Comparison of ENCODE assay signal across 1 cellular context in the genomic region with DNA sequence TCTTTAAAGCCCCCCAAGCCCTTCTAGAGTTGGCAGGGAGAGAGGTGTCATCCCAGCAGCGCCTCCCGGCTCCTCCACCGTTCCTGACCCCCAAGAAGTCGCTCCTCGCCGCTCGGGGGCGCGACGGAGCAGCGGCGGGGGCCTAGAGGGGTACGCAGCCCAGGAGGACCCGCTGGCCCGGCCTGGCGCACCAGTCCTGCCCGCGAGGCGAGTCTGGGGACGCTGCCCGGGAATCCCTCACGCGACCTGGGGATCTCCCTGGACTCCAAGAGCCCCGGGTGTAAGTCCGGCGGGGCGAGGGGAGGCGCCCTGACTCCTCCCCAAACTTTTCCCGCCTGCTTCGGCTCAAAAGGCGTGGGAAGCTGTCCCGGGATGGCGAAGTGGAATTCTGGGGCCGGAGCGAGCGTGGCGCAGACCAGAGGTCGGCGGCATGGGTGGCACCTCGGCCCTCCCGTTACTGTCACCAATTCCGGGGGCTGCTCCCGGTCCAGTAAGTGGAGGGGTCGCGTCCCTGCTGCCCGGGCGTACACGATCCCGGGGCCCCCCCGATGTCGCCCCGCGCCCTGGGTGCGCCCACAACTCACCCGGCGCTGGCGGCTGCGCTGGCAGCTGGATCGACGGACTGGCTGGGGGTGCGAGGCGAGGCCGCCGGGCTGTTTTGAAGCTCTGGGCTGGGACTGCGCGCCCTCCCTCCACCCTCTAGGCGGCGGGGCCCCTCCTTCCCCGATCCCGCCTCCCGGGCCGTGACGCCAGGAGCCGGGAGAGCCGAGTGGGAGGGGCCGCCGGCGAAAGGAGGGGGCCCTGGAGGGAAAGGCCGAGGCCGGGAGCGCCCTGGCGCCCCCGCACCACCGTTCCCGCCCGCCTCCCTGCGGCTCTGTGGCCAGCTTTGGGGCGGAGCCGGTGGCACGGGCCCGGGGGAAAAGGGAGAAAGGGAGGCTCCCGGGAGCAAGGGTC.
A peak's percentile ranks its signal among the peaks of the same experiment; 100 is the strongest.
TF ChIP-seq lines count a peak whose summit lies in the region.

A gene with protein sequence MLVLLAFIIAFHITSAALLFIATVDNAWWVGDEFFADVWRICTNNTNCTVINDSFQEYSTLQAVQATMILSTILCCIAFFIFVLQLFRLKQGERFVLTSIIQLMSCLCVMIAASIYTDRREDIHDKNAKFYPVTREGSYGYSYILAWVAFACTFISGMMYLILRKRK (minus strand): TSS at position 634 of the 954 bp plus-strand sequence. CDS start 32,981 bp downstream, outside the sequence.

TF ChIP-seq in HepG2, 621 proteins besides CTCF, POLR2A, EP300 and RAD21 (continued from another document and continues in another):
- TF ChIP-seq, protein P1, sequence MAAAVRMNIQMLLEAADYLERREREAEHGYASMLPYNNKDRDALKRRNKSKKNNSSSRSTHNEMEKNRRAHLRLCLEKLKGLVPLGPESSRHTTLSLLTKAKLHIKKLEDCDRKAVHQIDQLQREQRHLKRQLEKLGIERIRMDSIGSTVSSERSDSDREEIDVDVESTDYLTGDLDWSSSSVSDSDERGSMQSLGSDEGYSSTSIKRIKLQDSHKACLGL (CRISPR knock-in tag; IDR thresholded peaks at IDR 0.05): peak; percentile 84
- TF ChIP-seq ZNF468 (CRISPR knock-in tag; IDR thresholded peaks at IDR 0.05) (peak; percentile 65; the same call in 1 of the 2 replicates), FOXJ3 (CRISPR knock-in tag; IDR thresholded peaks at IDR 0.05; ENCODE audit: borderline replicate concordance) (no peak), MYNN (CRISPR knock-in tag; IDR thresholded peaks at IDR 0.05; ENCODE audit: low read depth) (no peak; the same call in 1 of the 2 replicates), ZNF329 (CRISPR knock-in tag; IDR thresholded peaks at IDR 0.05; ENCODE audit: low read depth) (peak; percentile 81), NR2F1 (CRISPR knock-in tag; IDR thresholded peaks at IDR 0.05) (no peak; a peak in 1 of 4 replicates), HIVEP1 (CRISPR knock-in tag; IDR thresholded peaks at IDR 0.05) (peak; percentile 90), KMT2B (CRISPR knock-in tag; IDR thresholded peaks at IDR 0.05) (no peak), AKAP8 (CRISPR knock-in tag; IDR thresholded peaks at IDR 0.05) (peak; percentile 29), SALL2 (CRISPR knock-in tag; IDR thresholded peaks at IDR 0.05) (peak; percentile 97), ZNF234 (CRISPR knock-in tag; conservative IDR thresholded peaks at IDR 0.05) (no peak), JUND (CRISPR knock-in tag; IDR thresholded peaks at IDR 0.05) (no peak), ZNF335 (CRISPR knock-in tag; IDR thresholded peaks at IDR 0.05) (no peak; the same call in none of the 2 replicates), HHEX (CRISPR knock-in tag; IDR thresholded peaks at IDR 0.05) (no peak), ZNF841 (CRISPR knock-in tag; IDR thresholded peaks at IDR 0.05; ENCODE audit: borderline replicate concordance) (peak; percentile 59; the same call in 1 of the 2 replicates), ZNF260 (CRISPR knock-in tag; IDR thresholded peaks at IDR 0.05; ENCODE audit: borderline replicate concordance, low read depth) (no peak), XRCC5 (optimal IDR thresholded peaks at IDR 0.05; ENCODE audit: low read length) (peak; percentile 91), GTF2F1 (IDR thresholded peaks at IDR 0.05; ENCODE audit: low read length) (no peak), TBL1XR1 (IDR thresholded peaks at IDR 0.05; ENCODE audit: borderline replicate concordance, low read length, partially characterized antibody) (no peak), ATF7-NPFF (CRISPR knock-in tag; IDR thresholded peaks at IDR 0.05; ENCODE audit: low read depth) (peak; percentile 94), CBFB (CRISPR knock-in tag; IDR thresholded peaks at IDR 0.05) (no peak), ZNF547 (CRISPR knock-in tag; IDR thresholded peaks at IDR 0.05) (peak; percentile 93), CAMTA2 (CRISPR knock-in tag; IDR thresholded peaks at IDR 0.05; ENCODE audit: borderline replicate concordance) (0 out of 2 replicates have a peak, but pooled peaks have one; percentile 19), NCOA2 (CRISPR knock-in tag; IDR thresholded peaks at IDR 0.05) (no peak; the same call in 1 of the 2 replicates), ZNF672 (CRISPR knock-in tag; IDR thresholded peaks at IDR 0.05) (no peak; the same call in 1 of the 2 replicates)
- TF ChIP-seq, protein P2, sequence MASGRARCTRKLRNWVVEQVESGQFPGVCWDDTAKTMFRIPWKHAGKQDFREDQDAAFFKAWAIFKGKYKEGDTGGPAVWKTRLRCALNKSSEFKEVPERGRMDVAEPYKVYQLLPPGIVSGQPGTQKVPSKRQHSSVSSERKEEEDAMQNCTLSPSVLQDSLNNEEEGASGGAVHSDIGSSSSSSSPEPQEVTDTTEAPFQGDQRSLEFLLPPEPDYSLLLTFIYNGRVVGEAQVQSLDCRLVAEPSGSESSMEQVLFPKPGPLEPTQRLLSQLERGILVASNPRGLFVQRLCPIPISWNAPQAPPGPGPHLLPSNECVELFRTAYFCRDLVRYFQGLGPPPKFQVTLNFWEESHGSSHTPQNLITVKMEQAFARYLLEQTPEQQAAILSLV (CRISPR knock-in tag; IDR thresholded peaks at IDR 0.05; ENCODE audit: borderline replicate concordance): peak; percentile 72
- TF ChIP-seq, protein P3, sequence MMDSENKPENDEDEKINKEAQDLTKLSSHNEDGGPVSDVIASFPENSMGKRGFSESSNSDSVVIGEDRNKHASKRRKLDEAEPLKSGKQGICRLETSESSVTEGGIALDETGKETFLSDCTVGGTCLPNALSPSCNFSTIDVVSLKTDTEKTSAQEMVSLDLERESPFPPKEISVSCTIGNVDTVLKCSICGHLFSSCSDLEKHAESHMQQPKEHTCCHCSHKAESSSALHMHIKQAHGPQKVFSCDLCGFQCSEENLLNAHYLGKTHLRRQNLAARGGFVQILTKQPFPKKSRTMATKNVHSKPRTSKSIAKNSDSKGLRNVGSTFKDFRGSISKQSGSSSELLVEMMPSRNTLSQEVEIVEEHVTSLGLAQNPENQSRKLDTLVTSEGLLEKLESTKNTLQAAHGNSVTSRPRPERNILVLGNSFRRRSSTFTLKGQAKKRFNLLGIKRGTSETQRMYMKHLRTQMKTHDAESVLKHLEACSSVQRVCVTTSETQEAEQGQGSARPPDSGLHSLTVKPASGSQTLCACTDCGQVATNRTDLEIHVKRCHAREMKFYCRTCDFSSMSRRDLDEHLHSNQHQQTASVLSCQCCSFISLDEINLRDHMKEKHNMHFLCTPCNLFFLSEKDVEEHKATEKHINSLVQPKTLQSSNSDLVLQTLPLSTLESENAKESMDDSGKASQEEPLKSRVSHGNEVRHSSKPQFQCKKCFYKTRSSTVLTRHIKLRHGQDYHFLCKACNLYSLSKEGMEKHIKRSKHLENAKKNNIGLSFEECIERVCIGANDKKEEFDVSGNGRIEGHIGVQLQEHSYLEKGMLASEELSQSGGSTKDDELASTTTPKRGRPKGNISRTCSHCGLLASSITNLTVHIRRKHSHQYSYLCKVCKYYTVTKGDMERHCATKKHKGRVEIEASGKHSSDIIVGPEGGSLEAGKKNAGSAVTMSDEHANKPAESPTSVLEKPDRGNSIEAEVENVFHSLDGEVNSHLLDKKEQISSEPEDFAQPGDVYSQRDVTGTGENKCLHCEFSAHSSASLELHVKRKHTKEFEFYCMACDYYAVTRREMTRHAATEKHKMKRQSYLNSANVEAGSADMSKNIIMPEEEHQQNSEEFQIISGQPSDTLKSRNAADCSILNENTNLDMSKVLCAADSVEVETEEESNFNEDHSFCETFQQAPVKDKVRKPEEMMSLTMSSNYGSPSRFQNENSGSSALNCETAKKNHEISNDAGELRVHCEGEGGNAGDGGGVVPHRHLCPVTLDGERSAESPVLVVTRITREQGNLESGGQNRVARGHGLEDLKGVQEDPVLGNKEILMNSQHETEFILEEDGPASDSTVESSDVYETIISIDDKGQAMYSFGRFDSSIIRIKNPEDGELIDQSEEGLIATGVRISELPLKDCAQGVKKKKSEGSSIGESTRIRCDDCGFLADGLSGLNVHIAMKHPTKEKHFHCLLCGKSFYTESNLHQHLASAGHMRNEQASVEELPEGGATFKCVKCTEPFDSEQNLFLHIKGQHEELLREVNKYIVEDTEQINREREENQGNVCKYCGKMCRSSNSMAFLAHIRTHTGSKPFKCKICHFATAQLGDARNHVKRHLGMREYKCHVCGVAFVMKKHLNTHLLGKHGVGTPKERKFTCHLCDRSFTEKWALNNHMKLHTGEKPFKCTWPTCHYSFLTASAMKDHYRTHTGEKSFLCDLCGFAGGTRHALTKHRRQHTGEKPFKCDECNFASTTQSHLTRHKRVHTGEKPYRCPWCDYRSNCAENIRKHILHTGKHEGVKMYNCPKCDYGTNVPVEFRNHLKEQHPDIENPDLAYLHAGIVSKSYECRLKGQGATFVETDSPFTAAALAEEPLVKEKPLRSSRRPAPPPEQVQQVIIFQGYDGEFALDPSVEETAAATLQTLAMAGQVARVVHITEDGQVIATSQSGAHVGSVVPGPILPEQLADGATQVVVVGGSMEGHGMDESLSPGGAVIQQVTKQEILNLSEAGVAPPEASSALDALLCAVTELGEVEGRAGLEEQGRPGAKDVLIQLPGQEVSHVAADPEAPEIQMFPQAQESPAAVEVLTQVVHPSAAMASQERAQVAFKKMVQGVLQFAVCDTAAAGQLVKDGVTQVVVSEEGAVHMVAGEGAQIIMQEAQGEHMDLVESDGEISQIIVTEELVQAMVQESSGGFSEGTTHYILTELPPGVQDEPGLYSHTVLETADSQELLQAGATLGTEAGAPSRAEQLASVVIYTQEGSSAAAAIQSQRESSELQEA (CRISPR knock-in tag; IDR thresholded peaks at IDR 0.05; ENCODE audit: not compliant biosample characterization): peak; percentile 94
- TF ChIP-seq, protein P4, sequence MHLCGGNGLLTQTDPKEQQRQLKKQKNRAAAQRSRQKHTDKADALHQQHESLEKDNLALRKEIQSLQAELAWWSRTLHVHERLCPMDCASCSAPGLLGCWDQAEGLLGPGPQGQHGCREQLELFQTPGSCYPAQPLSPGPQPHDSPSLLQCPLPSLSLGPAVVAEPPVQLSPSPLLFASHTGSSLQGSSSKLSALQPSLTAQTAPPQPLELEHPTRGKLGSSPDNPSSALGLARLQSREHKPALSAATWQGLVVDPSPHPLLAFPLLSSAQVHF (CRISPR knock-in tag; IDR thresholded peaks at IDR 0.05): peak; percentile 89; the same call in 1 of the 2 replicates
- TF ChIP-seq, protein P5, sequence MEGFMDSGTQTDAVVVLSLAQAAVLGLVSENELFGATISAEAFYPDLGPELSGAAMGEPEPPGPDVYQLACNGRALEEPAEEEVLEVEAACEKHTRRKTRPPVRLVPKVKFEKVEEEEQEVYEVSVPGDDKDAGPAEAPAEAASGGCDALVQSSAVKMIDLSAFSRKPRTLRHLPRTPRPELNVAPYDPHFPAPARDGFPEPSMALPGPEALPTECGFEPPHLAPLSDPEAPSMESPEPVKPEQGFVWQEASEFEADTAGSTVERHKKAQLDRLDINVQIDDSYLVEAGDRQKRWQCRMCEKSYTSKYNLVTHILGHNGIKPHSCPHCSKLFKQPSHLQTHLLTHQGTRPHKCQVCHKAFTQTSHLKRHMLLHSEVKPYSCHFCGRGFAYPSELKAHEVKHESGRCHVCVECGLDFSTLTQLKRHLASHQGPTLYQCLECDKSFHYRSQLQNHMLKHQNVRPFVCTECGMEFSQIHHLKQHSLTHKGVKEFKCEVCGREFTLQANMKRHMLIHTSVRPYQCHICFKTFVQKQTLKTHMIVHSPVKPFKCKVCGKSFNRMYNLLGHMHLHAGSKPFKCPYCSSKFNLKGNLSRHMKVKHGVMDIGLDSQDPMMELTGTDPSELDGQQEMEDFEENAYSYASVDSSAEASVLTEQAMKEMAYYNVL (CRISPR knock-in tag; IDR thresholded peaks at IDR 0.05; ENCODE audit: borderline replicate concordance): 0 out of 2 replicates have a peak, but pooled peaks have one; percentile 19
- TF ChIP-seq, protein P6, sequence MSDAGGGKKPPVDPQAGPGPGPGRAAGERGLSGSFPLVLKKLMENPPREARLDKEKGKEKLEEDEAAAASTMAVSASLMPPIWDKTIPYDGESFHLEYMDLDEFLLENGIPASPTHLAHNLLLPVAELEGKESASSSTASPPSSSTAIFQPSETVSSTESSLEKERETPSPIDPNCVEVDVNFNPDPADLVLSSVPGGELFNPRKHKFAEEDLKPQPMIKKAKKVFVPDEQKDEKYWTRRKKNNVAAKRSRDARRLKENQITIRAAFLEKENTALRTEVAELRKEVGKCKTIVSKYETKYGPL (CRISPR knock-in tag; IDR thresholded peaks at IDR 0.05): no peak; the same call in 1 of the 2 replicates
- TF ChIP-seq, protein P7, sequence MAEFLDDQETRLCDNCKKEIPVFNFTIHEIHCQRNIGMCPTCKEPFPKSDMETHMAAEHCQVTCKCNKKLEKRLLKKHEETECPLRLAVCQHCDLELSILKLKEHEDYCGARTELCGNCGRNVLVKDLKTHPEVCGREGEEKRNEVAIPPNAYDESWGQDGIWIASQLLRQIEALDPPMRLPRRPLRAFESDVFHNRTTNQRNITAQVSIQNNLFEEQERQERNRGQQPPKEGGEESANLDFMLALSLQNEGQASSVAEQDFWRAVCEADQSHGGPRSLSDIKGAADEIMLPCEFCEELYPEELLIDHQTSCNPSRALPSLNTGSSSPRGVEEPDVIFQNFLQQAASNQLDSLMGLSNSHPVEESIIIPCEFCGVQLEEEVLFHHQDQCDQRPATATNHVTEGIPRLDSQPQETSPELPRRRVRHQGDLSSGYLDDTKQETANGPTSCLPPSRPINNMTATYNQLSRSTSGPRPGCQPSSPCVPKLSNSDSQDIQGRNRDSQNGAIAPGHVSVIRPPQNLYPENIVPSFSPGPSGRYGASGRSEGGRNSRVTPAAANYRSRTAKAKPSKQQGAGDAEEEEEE (CRISPR knock-in tag; IDR thresholded peaks at IDR 0.05; ENCODE audit: borderline replicate concordance): peak; percentile 89; the same call in 1 of the 2 replicates
- TF ChIP-seq, protein P8, sequence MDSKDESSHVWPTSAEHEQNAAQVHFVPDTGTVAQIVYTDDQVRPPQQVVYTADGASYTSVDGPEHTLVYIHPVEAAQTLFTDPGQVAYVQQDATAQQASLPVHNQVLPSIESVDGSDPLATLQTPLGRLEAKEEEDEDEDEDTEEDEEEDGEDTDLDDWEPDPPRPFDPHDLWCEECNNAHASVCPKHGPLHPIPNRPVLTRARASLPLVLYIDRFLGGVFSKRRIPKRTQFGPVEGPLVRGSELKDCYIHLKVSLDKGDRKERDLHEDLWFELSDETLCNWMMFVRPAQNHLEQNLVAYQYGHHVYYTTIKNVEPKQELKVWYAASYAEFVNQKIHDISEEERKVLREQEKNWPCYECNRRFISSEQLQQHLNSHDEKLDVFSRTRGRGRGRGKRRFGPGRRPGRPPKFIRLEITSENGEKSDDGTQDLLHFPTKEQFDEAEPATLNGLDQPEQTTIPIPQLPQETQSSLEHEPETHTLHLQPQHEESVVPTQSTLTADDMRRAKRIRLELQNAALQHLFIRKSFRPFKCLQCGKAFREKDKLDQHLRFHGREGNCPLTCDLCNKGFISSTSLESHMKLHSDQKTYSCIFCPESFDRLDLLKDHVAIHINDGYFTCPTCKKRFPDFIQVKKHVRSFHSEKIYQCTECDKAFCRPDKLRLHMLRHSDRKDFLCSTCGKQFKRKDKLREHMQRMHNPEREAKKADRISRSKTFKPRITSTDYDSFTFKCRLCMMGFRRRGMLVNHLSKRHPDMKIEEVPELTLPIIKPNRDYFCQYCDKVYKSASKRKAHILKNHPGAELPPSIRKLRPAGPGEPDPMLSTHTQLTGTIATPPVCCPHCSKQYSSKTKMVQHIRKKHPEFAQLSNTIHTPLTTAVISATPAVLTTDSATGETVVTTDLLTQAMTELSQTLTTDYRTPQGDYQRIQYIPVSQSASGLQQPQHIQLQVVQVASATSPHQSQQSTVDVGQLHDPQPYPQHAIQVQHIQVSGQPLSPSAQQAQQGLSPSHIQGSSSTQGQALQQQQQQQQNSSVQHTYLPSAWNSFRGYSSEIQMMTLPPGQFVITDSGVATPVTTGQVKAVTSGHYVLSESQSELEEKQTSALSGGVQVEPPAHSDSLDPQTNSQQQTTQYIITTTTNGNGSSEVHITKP (CRISPR knock-in tag; IDR thresholded peaks at IDR 0.05; ENCODE audit: low read depth): peak; percentile 54; the same call in 1 of the 2 replicates
- TF ChIP-seq, protein P9, sequence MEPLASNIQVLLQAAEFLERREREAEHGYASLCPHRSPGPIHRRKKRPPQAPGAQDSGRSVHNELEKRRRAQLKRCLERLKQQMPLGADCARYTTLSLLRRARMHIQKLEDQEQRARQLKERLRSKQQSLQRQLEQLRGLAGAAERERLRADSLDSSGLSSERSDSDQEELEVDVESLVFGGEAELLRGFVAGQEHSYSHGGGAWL (CRISPR knock-in tag; IDR thresholded peaks at IDR 0.05): peak; percentile 93
